In the genomic region with DNA sequence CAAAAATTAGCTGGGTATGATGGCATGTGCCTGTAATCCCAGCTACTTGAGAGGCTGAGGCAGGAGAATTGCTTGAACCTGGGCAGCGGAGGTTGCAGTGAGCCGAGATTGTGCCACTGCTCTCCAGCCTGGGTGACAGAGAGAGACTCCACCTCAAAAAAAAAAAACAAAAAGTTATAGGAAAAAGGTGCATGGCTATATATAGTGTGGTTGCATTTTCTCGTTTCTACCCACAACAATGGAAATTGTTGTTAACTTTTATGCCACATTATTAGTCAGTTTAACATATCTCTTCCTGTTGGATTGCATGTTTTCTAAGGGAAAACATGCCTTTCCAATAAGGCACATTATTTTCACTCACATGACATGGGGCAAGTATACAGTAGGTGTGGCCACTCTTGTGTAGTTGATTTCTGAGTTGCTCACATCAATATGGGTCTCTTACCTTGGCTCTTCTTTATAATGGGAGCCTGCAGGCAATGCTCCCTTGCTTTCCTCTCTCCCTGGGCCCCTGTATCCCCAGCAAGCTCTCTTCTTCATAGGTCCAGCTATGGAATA, we compare ENCODE assay signal across 21 cellular contexts.
"Had no signal": no experiment of that assay in that cellular context is flagged by ENCODE, and none has a peak within 500 bp of the region (broad histone marks: within the 10 kb centered on the region; RNA-seq: fewer than 3 reads in every experiment).

No MANE protein-coding gene starts in this region.

- H3K36me3 Mint-ChIP-seq: stimulated activated memory B cell treated with anti-CD40 and anti-IgM and Interleukin-4, amounts not matched to agents 10 μg/mL and 1 μg/mL and 100 μg/mL, for 72 hours had no signal

- DNase-seq: activated naive CD4-positive, alpha-beta T cell; central memory CD4-positive, alpha-beta T cell; head of caudate nucleus; hippocampal formation; left cardiac atrium; left ventricle myocardium superior; mammary epithelial cell; naive B cell; nucleus accumbens; pancreas; retina; stimulated activated CD4-positive, alpha-beta T cell treated with anti-CD3 and anti-CD28 coated beads, Interleukin-4, amount 100 ng/mL, for 24 hours; T1000; transverse colon; WERI-Rb-1 had no signal

- H3K4me1 Mint-ChIP-seq: naive B cell; neural crest cell; stimulated activated memory B cell treated with anti-CD40 and anti-IgM and Interleukin-4, amounts not matched to agents 10 μg/mL and 1 μg/mL and 100 μg/mL, for 72 hours had no signal

- H3K27ac Mint-ChIP-seq: naive B cell; stimulated activated memory B cell treated with anti-CD40 and anti-IgM and Interleukin-4, amounts not matched to agents 10 μg/mL and 1 μg/mL and 100 μg/mL, for 72 hours had no signal

- FAIRE-seq: endothelial cell of umbilical vein, keratinocyte, pancreas had no signal

- H3K4me3 Mint-ChIP-seq: naive B cell; neural crest cell; stimulated activated memory B cell treated with anti-CD40 and anti-IgM and Interleukin-4, amounts not matched to agents 10 μg/mL and 1 μg/mL and 100 μg/mL, for 72 hours had no signal

- ATAC-seq: activated CD4-positive, CD25-positive, alpha-beta regulatory T cell treated with anti-CD3 and anti-CD28 coated beads, Interleukin-2, amount 50 U/mL, for 24 hours; left cardiac atrium; left ventricle myocardium superior; pancreas; sciatic nerve; stimulated activated memory B cell treated with anti-CD40 and anti-IgM and Interleukin-4, amounts not matched to agents 10 μg/mL and 1 μg/mL and 100 μg/mL, for 72 hours had no signal

- H3K27me3 Mint-ChIP-seq: stimulated activated memory B cell treated with anti-CD40 and anti-IgM and Interleukin-4, amounts not matched to agents 10 μg/mL and 1 μg/mL and 100 μg/mL, for 72 hours had no signal
